In genomic region chr1:62436466-62437272, GRCh38 we compare ENCODE assay signal across 8 cellular contexts. TPM values are rescaled to one million over a fixed set of nuclear protein-coding genes. Genes with fewer than 3 reads are reported as not detected.
DNase-seq lines count a peak whose midpoint lies in the region; ATAC-seq and TF ChIP-seq lines count a peak whose summit lies in the region.

A gene with protein sequence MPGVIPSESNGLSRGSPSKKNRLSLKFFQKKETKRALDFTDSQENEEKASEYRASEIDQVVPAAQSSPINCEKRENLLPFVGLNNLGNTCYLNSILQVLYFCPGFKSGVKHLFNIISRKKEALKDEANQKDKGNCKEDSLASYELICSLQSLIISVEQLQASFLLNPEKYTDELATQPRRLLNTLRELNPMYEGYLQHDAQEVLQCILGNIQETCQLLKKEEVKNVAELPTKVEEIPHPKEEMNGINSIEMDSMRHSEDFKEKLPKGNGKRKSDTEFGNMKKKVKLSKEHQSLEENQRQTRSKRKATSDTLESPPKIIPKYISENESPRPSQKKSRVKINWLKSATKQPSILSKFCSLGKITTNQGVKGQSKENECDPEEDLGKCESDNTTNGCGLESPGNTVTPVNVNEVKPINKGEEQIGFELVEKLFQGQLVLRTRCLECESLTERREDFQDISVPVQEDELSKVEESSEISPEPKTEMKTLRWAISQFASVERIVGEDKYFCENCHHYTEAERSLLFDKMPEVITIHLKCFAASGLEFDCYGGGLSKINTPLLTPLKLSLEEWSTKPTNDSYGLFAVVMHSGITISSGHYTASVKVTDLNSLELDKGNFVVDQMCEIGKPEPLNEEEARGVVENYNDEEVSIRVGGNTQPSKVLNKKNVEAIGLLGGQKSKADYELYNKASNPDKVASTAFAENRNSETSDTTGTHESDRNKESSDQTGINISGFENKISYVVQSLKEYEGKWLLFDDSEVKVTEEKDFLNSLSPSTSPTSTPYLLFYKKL (plus strand): TSS chr1:62437049. CDS start chr1:62439868, 2,819 bp downstream.

- CTCF ChIA-PET in A673 (lab: Charles Lee) (interaction anchor here (1.6 kb wide), 1 partner anchor 261 kb away, joined by 7 read pairs; no protein-coding TSS in a partner anchor), mammary epithelial cell (lab: Charles Lee; ENCODE audit: low non-redundant PET) (no interaction called here)

- H3K9ac ChIP-seq in mammary epithelial cell (ENCODE audit: insufficient read depth, low read length) = peak within 1 kb of the TSS; percentile 98
- H3K9ac ChIP-seq in iPS-20b (ENCODE audit: low read depth, low read length) = peak within 1 kb of the TSS; percentile 97

- no peaks in the 10 kb centered on the region for H4K20me1 ChIP-seq in mammary epithelial cell (ENCODE audit: insufficient read depth, low read length)

- H3K27ac ChIP-seq in A673 (ENCODE audit: low read depth, low read length, poor library complexity, severe bottlenecking) = peak within 1 kb of the TSS; percentile 100
- peak within 1 kb of the TSS; percentile 99 for H3K27ac ChIP-seq in VCaP
- H3K27ac ChIP-seq in mammary epithelial cell (ENCODE audit: insufficient read depth, low read depth, low read length) = peak within 1 kb of the TSS; percentile 98
- H3K27ac ChIP-seq in iPS-20b (ENCODE audit: low read length) = peak within 1 kb of the TSS; percentile 93
- peak within 1 kb of the TSS; percentile 85 to 100 (median 98) for H3K27ac ChIP-seq in skin epidermis

- no peak for TF ChIP-seq CTCF in A673 (conservative IDR thresholded peaks at IDR 0.05; ENCODE audit: low read depth, low read length)
- no peak for TF ChIP-seq CTCF in VCaP (conservative IDR thresholded peaks at IDR 0.05)
- no peak for TF ChIP-seq CTCF in mammary epithelial cell (conservative IDR thresholded peaks at IDR 0.05 in 1 of 2, IDR thresholded peaks at IDR 0.05 in 1 of 2; ENCODE audit: extremely low read depth in 1 of 2, insufficient read depth in 1 of 2, low read depth in 1 of 2, low read length in 2 of 2)

- H3K9me3 ChIP-seq in A673 (ENCODE audit: low read depth, low read length, poor library complexity, severe bottlenecking) (no peaks in the 10 kb centered on the region), mammary epithelial cell (replicated peaks; ENCODE audit: insufficient read depth, low read length) (no peaks in the 10 kb centered on the region), iPS-20b (ENCODE audit: insufficient read depth, low read depth, low read length) (no peaks in the 10 kb centered on the region)

- BruUV-seq in A673 (replicated peaks; lab: Mats Ljungman, UMichigan) (no TSS peak), mammary epithelial cell (replicated peaks; lab: Mats Ljungman, UMichigan) (TSS peak; percentile 17)

- peaks cover 15% of the 10 kb centered on the region for H3K36me3 ChIP-seq in A673 (ENCODE audit: insufficient read depth, low read length, poor library complexity, severe bottlenecking)
- H3K36me3 ChIP-seq in mammary epithelial cell (ENCODE audit: insufficient read depth, low read length) = peaks cover 3% of the 10 kb centered on the region
- H3K36me3 ChIP-seq in iPS-20b (ENCODE audit: insufficient read depth, low read depth, low read length) = peaks cover 20% of the 10 kb centered on the region

- peak; percentile 89 for ATAC-seq in GM18870 (IDR thresholded peaks at IDR 0.05; ENCODE audit: unreplicated experiment)
- ATAC-seq in HG03135 (IDR thresholded peaks at IDR 0.05; ENCODE audit: unreplicated experiment) = peak; percentile 80

- intact Hi-C loops in A673 (cut with micrococcal nuclease; ENCODE audit: unreplicated experiment) (loop anchor here (10.0 kb wide), 1 partner anchor 482 kb away; no protein-coding TSS in a partner anchor), mammary epithelial cell (cut with micrococcal nuclease) (loop anchor here (1.0 to 10.0 kb wide), 4 partner anchors 40 to 308 kb away; no protein-coding TSS in a partner anchor)

- POLR2A ChIA-PET in A673 (lab: Charles Lee; ENCODE audit: low non-redundant PET) = no interaction called here

- peak within 1 kb of the TSS; percentile 91 for H3K4me2 ChIP-seq in mammary epithelial cell (ENCODE audit: insufficient read depth, low read depth, low read length)

- H3K4me1 ChIP-seq in A673 (ENCODE audit: insufficient read depth, low read length, poor library complexity, severe bottlenecking) (peaks cover 26% of the 10 kb centered on the region), mammary epithelial cell (ENCODE audit: insufficient read depth, low read length) (peaks cover 8% of the 10 kb centered on the region), iPS-20b (ENCODE audit: insufficient read depth, low read length) (peaks cover 8% of the 10 kb centered on the region; the same call in 1 of the 2 replicates)

- H3K27me3 ChIP-seq in A673 (replicated peaks; ENCODE audit: insufficient read depth, low read depth, low read length, poor library complexity) = no peaks in the 10 kb centered on the region
- H3K27me3 ChIP-seq in mammary epithelial cell (ENCODE audit: insufficient read depth, low read length) = no peaks in the 10 kb centered on the region
- no peaks in the 10 kb centered on the region for H3K27me3 ChIP-seq in iPS-20b (ENCODE audit: insufficient read depth, low read length)

- H3K79me2 ChIP-seq in mammary epithelial cell (ENCODE audit: insufficient read depth, low read length) = peaks cover 54% of the 10 kb centered on the region

- DNase-seq in A673 (ENCODE audit: low spot score) = peak; percentile 93
- DNase-seq in NCI-H2196 treated with DMSO at 0.1 percent for 48 hours (lab: John Stamatoyannopoulos, UW; ENCODE audit: unreplicated experiment) = peak; percentile 99
- DNase-seq in mammary epithelial cell = peak; percentile 100

- H3K4me3 ChIP-seq in A673 (ENCODE audit: low read depth, low read length, poor library complexity, severe bottlenecking) (peak within 1 kb of the TSS; percentile 93), mammary epithelial cell (replicated peaks in 1 of 3; ENCODE audit: insufficient read depth in 1 of 3, low read depth in 2 of 3, low read length in 3 of 3) (peak within 1 kb of the TSS; percentile 64 to 88 (median 76)), iPS-20b (ENCODE audit: low read length) (peak within 1 kb of the TSS; percentile 98), skin epidermis (peak within 1 kb of the TSS; percentile 83 to 94 (median 91))

- dilution Hi-C loops in mammary epithelial cell (cut with HindIII; ENCODE audit: low sequenced_read_pairs) = no loop called here

- peak within 1 kb of the TSS; percentile 93 for H2AFZ ChIP-seq in mammary epithelial cell (ENCODE audit: low read depth, low read length)

- under 1% methylated on average over 47 of the region's 76 CpGs for WGBS in mammary epithelial cell (ENCODE audit: low coverage, missing lambda C conversion rate)

- in situ Hi-C loops in mammary epithelial cell (cut with MboI; ENCODE audit: low sequenced_read_pairs in 2 of 2) = no loop called here

RNA-seq across cellular contexts. Expression of the gene that starts here (rescaled TPM):
- total RNA-seq in A673 (2021) = 85.9 and 90.0 TPM in 2 replicates
- total RNA-seq in mammary epithelial cell = 10 to 100 TPM; 15.3 to 36.4 TPM
- polyA plus RNA-seq in mammary epithelial cell = 10.4 TPM
- polyA minus RNA-seq in mammary epithelial cell = 12.8 TPM

Comparison
In these comparisons a context has a peak if more than half of its experiments do, and no peak if none do; other contexts are left out.
1. Peak in every context shown above with its lines: DNase-seq, ATAC-seq, H3K4me3 ChIP-seq and H3K27ac ChIP-seq.